In the genomic region with DNA sequence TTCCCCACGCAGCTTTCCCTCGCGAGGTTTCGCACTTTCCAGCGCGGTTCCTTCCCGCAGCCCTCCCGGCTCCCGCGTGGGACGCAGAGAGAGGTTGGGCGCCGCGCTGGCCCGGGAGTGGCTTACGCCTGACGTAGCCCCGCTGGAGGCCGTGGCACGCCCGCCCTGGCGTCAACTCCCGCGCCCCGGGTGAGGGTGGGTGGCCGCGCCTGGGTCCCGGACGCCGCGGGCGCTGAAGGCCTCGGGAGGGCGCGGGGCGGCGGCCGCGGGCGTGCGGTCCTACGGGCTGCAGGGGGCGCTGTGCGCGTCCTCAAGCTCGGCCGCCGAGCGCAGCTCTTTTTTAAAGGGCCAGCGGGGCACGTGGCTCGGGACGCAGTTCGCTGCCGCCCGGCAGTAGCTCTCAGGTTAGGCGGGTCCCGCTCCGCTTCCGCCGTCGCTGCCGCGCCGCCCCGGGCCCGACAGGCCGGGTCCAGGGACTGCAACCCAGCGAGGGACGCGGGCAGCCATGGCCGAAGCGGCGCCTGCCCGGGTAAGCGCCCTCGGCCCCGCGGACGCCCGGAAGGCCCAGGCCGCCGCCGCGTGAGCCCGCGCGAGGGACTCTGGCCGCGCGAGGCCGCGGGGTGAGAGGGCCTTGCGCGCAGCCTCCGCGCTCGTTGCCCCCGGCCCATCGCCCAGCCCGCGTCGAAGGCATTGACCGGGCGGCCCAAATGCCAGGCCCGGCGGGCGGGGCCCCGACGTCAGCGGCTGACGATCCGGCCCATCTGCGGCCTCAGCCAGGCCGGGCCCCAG, we compare ENCODE assay signal across 8 cellular contexts. TPM values are rescaled to one million over a fixed set of nuclear protein-coding genes. Genes with fewer than 3 reads are reported as not detected.
DNase-seq lines count a peak whose midpoint lies in the region; ATAC-seq, FAIRE-seq and TF ChIP-seq lines count a peak whose summit lies in the region.

A gene (plus strand): TSS at position 368 of the 789 bp plus-strand sequence. CDS start 138 bp downstream, at position 506.

- DNase-seq in GM19239 (ENCODE audit: insufficient read length, low spot score) (peak; percentile 93), NCI-H526 treated with DMSO at 0.1 percent for 48 hours (lab: John Stamatoyannopoulos, UW) (peak; percentile 77), lower lobe of right lung (peak; percentile 95)
- peak; percentile 82 to 85 for DNase-seq in activated CD4-positive, alpha-beta T cell treated with anti-CD3 and anti-CD28 coated beads, Interleukin-2, amount 50 U/mL, for 48 hours
- DNase-seq in stimulated activated CD4-positive, alpha-beta T cell treated with anti-CD3 and anti-CD28 coated beads, TNF-alpha, amount 100 ng/mL, for 1 hour (ENCODE audit: low read depth in 3 of 3, low spot score in 1 of 3), result peak; percentile 66 to 77 (median 75)

- no peaks in the 10 kb centered on the region for H3K27me3 ChIP-seq in duodenal mucosa (ENCODE audit: control insufficient read depth in 1 of 2, insufficient read depth in 2 of 2, low read length in 2 of 2)
- H3K27me3 ChIP-seq in lower lobe of right lung (ENCODE audit: low read depth), result no peaks in the 10 kb centered on the region

- peak within 1 kb of the TSS; percentile 71 to 85 for H3K9ac ChIP-seq in duodenal mucosa (ENCODE audit: low read depth in 1 of 2, low read length in 2 of 2)

- H3K4me3 ChIP-seq in duodenal mucosa (ENCODE audit: low read depth in 1 of 2, low read length in 2 of 2) (peak within 1 kb of the TSS; percentile 67 to 70), lower lobe of right lung (peak within 1 kb of the TSS; percentile 63)

- H3K9me3 ChIP-seq in duodenal mucosa (ENCODE audit: control insufficient read depth in 1 of 2, low read length in 2 of 2) (no peaks in the 10 kb centered on the region), lower lobe of right lung (no peaks in the 10 kb centered on the region)

- TF ChIP-seq CTCF in C4-2B (conservative IDR thresholded peaks at IDR 0.05) (peak; percentile 99), lower lobe of right lung (IDR thresholded peaks at IDR 0.05) (peak; percentile 91)

- H3K4me1 ChIP-seq in duodenal mucosa (ENCODE audit: control insufficient read depth in 1 of 2, insufficient read depth in 2 of 2, low read length in 2 of 2), result peaks cover 11% of the 10 kb centered on the region in 2 donors
- peaks cover 19% of the 10 kb centered on the region for H3K4me1 ChIP-seq in lower lobe of right lung

- FAIRE-seq in GM19239 (lab: Jason Lieb, UNC), result no peak

- intact Hi-C loops in lower lobe of right lung (cut with DNase I), result no loop called here

- H3K27ac ChIP-seq in C4-2B (peak within 1 kb of the TSS; percentile 85), duodenal mucosa (ENCODE audit: low read depth, low read length) (peak within 1 kb of the TSS; percentile 72), lower lobe of right lung (peak within 1 kb of the TSS; percentile 93)

- ATAC-seq in HG03442 (IDR thresholded peaks at IDR 0.05; ENCODE audit: unreplicated experiment), result peak; percentile 82
- peak; percentile 98 for ATAC-seq in lower lobe of right lung

- H3K36me3 ChIP-seq in duodenal mucosa (ENCODE audit: control insufficient read depth in 1 of 2, insufficient read depth in 2 of 2, low read length in 2 of 2) (peaks cover 7 to 21% of the 10 kb centered on the region in 2 donors), lower lobe of right lung (peaks cover 19% of the 10 kb centered on the region)

RNA-seq across cellular contexts. Expression of the gene that starts here (rescaled TPM):
- 15.1 TPM for total RNA-seq in lower lobe of right lung

Comparison
In these comparisons a context has a peak if more than half of its experiments do, and no peak if none do; other contexts are left out.
1. Peak in every context shown above with its lines: DNase-seq, ATAC-seq, H3K4me3 ChIP-seq and H3K27ac ChIP-seq.